Comparison of ENCODE assay signal across 8 cellular contexts in genomic region chr6:109381747-109382575, GRCh38. TPM values are rescaled to one million over a fixed set of nuclear protein-coding genes. Genes with fewer than 3 reads are reported as not detected.
DNase-seq lines count a peak whose midpoint lies in the region; ATAC-seq lines count a peak whose summit lies in the region.

TSS of gene CD164 (minus strand) at chr6:109382467. CDS start at chr6:109382378, 89 bp downstream.

- CTCF ChIA-PET in activated CD8-positive, alpha-beta memory T cell treated with anti-CD3 and anti-CD28 coated beads for 36 hours (lab: Charles Lee) = interaction anchor here (1.1 to 5.0 kb wide), 4 partner anchors 8 to 200 kb away, joined by 3 to 31 read pairs (median 11); no protein-coding TSS in a partner anchor

- peak within 1 kb of the TSS; percentile 91 for H3K27ac ChIP-seq in effector memory CD4-positive, alpha-beta T cell (ENCODE audit: insufficient read depth, low read length, poor library complexity, severe bottlenecking)
- H3K27ac ChIP-seq in mesenchymal stem cell (ENCODE audit: low read length, poor library complexity, severe bottlenecking) = peak within 1 kb of the TSS; percentile 99

- peaks cover 12% of the 10 kb centered on the region for H3K36me3 ChIP-seq in effector memory CD4-positive, alpha-beta T cell (ENCODE audit: control insufficient read depth, insufficient read depth, low read length)
- peaks cover under 1 to 26% of the 10 kb centered on the region in 2 experiments for H3K36me3 ChIP-seq in mesenchymal stem cell (ENCODE audit: control insufficient read depth in 1 of 2, insufficient read depth in 2 of 2, low read depth in 1 of 2, low read length in 2 of 2)

- WGBS in mesenchymal stem cell = under 1% methylated on average over 84 of the region's 93 CpGs

- H3K79me1 ChIP-seq in mesenchymal stem cell (replicated peaks; ENCODE audit: low read length, poor library complexity, severe bottlenecking) = no peaks in the 10 kb centered on the region

- H2BK12ac ChIP-seq in mesenchymal stem cell (ENCODE audit: low read length in 2 of 2) = peak within 1 kb of the TSS; percentile 65 to 99

- H3K14ac ChIP-seq in mesenchymal stem cell (ENCODE audit: low read length in 2 of 2) = peak within 1 kb of the TSS; percentile 27 to 99

- peak within 1 kb of the TSS; percentile 92 to 99 for H3K18ac ChIP-seq in mesenchymal stem cell (ENCODE audit: low read depth in 1 of 2, low read length in 2 of 2)

- no peaks in the 10 kb centered on the region for H3K9me3 ChIP-seq in effector memory CD4-positive, alpha-beta T cell (ENCODE audit: control insufficient read depth, low read length)
- no peaks in the 10 kb centered on the region for H3K9me3 ChIP-seq in mesenchymal stem cell (ENCODE audit: control insufficient read depth, low read length)

- peak within 1 kb of the TSS; percentile 100 for H2BK5ac ChIP-seq in mesenchymal stem cell (ENCODE audit: low read depth, low read length, poor library complexity, severe bottlenecking)

- H3K4me3 ChIP-seq in effector memory CD4-positive, alpha-beta T cell (ENCODE audit: insufficient read depth, low read depth, low read length, poor library complexity, severe bottlenecking) = peak within 1 kb of the TSS; percentile 77
- H3K4me3 ChIP-seq in mesenchymal stem cell (ENCODE audit: insufficient read depth in 1 of 2, low read depth in 1 of 2, low read length in 2 of 2) = peak within 1 kb of the TSS; percentile 94

- DNase-seq in CMK (ENCODE audit: low read depth) (peak; percentile 95), HPDE6-E6E7 (ENCODE audit: extremely low spot score) (peak; percentile 89), mesenchymal stem cell (peak; percentile 96)
- peak; percentile 87 for DNase-seq in NK-92 treated with Interleukin-12 subunit alpha and Interleukin-12 subunit beta, amount 100 ng/mL, for 24 hours (lab: John Stamatoyannopoulos, UW)
- peak; percentile 90 to 91 (median 90) for DNase-seq in effector memory CD4-positive, alpha-beta T cell
- DNase-seq in stimulated activated CD8-positive, alpha-beta memory T cell treated with anti-CD3 and anti-CD28 coated beads, Interleukin-12 subunit alpha, Interleukin-12 subunit beta, amount 100 ng/mL, for 24 hours (ENCODE audit: extremely low read depth) = peak; percentile 83

- H2AK5ac ChIP-seq in mesenchymal stem cell (ENCODE audit: low read length, severe bottlenecking) = no peak within 1 kb of the TSS

- no peaks in the 10 kb centered on the region for H3K27me3 ChIP-seq in effector memory CD4-positive, alpha-beta T cell (replicated peaks; ENCODE audit: control insufficient read depth, insufficient read depth, low read length, poor library complexity, severe bottlenecking)
- no peaks in the 10 kb centered on the region for H3K27me3 ChIP-seq in mesenchymal stem cell (ENCODE audit: control insufficient read depth in 1 of 2, insufficient read depth in 1 of 2, low read length in 2 of 2)

- H3K4me2 ChIP-seq in mesenchymal stem cell (ENCODE audit: low read length, poor library complexity, severe bottlenecking) = peak within 1 kb of the TSS; percentile 78

- POLR2A ChIA-PET in activated CD8-positive, alpha-beta memory T cell treated with anti-CD3 and anti-CD28 coated beads for 36 hours (lab: Charles Lee) = interaction anchor here (0.7 to 3.5 kb wide), 15 partner anchors 9 to 287 kb away, joined by 3 to 49 read pairs (median 3); partner anchors contain the start of genes CEP57L1, MICAL1, PPIL6 and SESN1

- H3K4me1 ChIP-seq in effector memory CD4-positive, alpha-beta T cell (ENCODE audit: control insufficient read depth, insufficient read depth, low read length, poor library complexity, severe bottlenecking) = peaks cover 20% of the 10 kb centered on the region
- no peaks in the 10 kb centered on the region for H3K4me1 ChIP-seq in mesenchymal stem cell (ENCODE audit: control insufficient read depth, insufficient read depth, low read depth, low read length)

- H3K23ac ChIP-seq in mesenchymal stem cell (ENCODE audit: low read length in 2 of 2) = peak within 1 kb of the TSS; percentile 53 to 89

- peak within 1 kb of the TSS; percentile 98 to 99 for H3K4ac ChIP-seq in mesenchymal stem cell (ENCODE audit: low read depth in 1 of 2, low read length in 2 of 2)

- H2BK120ac ChIP-seq in mesenchymal stem cell (ENCODE audit: low read depth, low read length) = peak within 1 kb of the TSS; percentile 94

- peak within 1 kb of the TSS; percentile 99 for H4K8ac ChIP-seq in mesenchymal stem cell (ENCODE audit: low read length)

- peak within 1 kb of the TSS; percentile 96 for H3K9ac ChIP-seq in mesenchymal stem cell (ENCODE audit: low read length)

- peak within 1 kb of the TSS; percentile 98 for H4K91ac ChIP-seq in mesenchymal stem cell (ENCODE audit: low read length)

- peak; percentile 40 for ATAC-seq in GM19467 (IDR thresholded peaks at IDR 0.05; ENCODE audit: unreplicated experiment)

- peak within 1 kb of the TSS; percentile 87 for H2BK15ac ChIP-seq in mesenchymal stem cell (ENCODE audit: low read depth, poor library complexity, severe bottlenecking)

- peak within 1 kb of the TSS; percentile 71 for H2AFZ ChIP-seq in mesenchymal stem cell (ENCODE audit: low read depth, low read length)

RNA-seq across cellular contexts. Expression of gene CD164, which starts in this region (rescaled TPM):
- total RNA-seq in activated CD8-positive, alpha-beta memory T cell treated with anti-CD3 and anti-CD28 coated beads for 36 hours = 100 to 1,000 TPM; 197 to 202 TPM
- 364 TPM for polyA plus RNA-seq in mesenchymal stem cell (2013, experiment 1 of 2)
- polyA plus RNA-seq in mesenchymal stem cell (2013, experiment 2 of 2) = 391 TPM

Comparison
In these comparisons a context has a peak if more than half of its experiments do, and no peak if none do; other contexts are left out.
1. Peak in every context shown above with its lines: DNase-seq, ATAC-seq, H3K4me3 ChIP-seq and H3K27ac ChIP-seq.